Comparison of ENCODE assay signal across 17 cellular contexts in genomic region chr1:100308777-100309176, GRCh38. TPM values are rescaled to one million over a fixed set of nuclear protein-coding genes. Genes with fewer than 3 reads are reported as not detected.
DNase-seq lines count a peak whose midpoint lies in the region; ATAC-seq and TF ChIP-seq lines count a peak whose summit lies in the region.
"Had no signal": no experiment of that assay in that cellular context is flagged by ENCODE, and none has a peak within 500 bp of the region (broad histone marks: within the 10 kb centered on the region; RNA-seq: fewer than 3 reads in every experiment).

No MANE protein-coding gene starts in this region.

- H3K4me1 ChIP-seq in stomach, result no peaks in the 10 kb centered on the region
- H3K4me1 ChIP-seq: esophagus squamous epithelium, lower lobe of right lung had no signal

- 66 to 76% (median 74%) methylated on average over 2 of the region's 2 CpGs for WGBS in stomach, 5 donors

- no peaks in the 10 kb centered on the region for H3K9me3 ChIP-seq in stomach
- H3K9me3 ChIP-seq: esophagus squamous epithelium, lower lobe of right lung had no signal

- H3K4me3 ChIP-seq in fibroblast of the aortic adventitia (ENCODE audit: low read depth, low read length) (no peak overlapping the region), stomach (no peak overlapping the region)
- H3K4me3 ChIP-seq: esophagus squamous epithelium, lower lobe of right lung had no signal

- H3K27me3 ChIP-seq in stomach, result no peaks in the 10 kb centered on the region
- H3K27me3 ChIP-seq: esophagus squamous epithelium had no signal

- no peak for TF ChIP-seq EP300 in stomach (IDR thresholded peaks at IDR 0.05)

- no peaks in the 10 kb centered on the region for H3K36me3 ChIP-seq in stomach
- H3K36me3 ChIP-seq: esophagus squamous epithelium, lower lobe of right lung had no signal

- no peaks in the 10 kb centered on the region for H3K9me3 Mint-ChIP-seq in HFFc6

- TF ChIP-seq POLR2A in stomach (IDR thresholded peaks at IDR 0.05), result no peak

- intact Hi-C loops in stomach (cut with DNase I; ENCODE audit: low total_unique reads), result no loop called here

- H3K4me3 Mint-ChIP-seq in HFFc6, result no peak overlapping the region
- H3K4me3 Mint-ChIP-seq: activated naive CD8-positive, alpha-beta T cell; stimulated activated naive CD8-positive, alpha-beta T cell treated with anti-CD3 and anti-CD28 coated beads, Interleukin-15, Interleukin-2, amounts not matched to agents 100 ng/mL and 50 ng/mL, for 24 hours had no signal

- TF ChIP-seq CTCF in HFFc6 (IDR thresholded peaks at IDR 0.05) (no peak), fibroblast of the aortic adventitia (IDR thresholded peaks at IDR 0.05; ENCODE audit: insufficient read depth, low read length) (no peak), stomach (IDR thresholded peaks at IDR 0.05) (no peak)

- H3K4me1 Mint-ChIP-seq in HFFc6 (ENCODE audit: low read depth), result peaks cover 12% of the 10 kb centered on the region

- H3K27ac ChIP-seq in stomach, result no peak overlapping the region
- H3K27ac ChIP-seq: esophagus squamous epithelium, lower lobe of right lung had no signal

- H3K27ac Mint-ChIP-seq in HFFc6, result no peak overlapping the region
- H3K27ac Mint-ChIP-seq: activated naive CD8-positive, alpha-beta T cell; stimulated activated naive CD8-positive, alpha-beta T cell treated with anti-CD3 and anti-CD28 coated beads, Interleukin-15, Interleukin-2, amounts not matched to agents 100 ng/mL and 50 ng/mL, for 24 hours had no signal

- ATAC-seq in GM21423 (IDR thresholded peaks at IDR 0.05; ENCODE audit: unreplicated experiment), result no peak
- ATAC-seq: lower lobe of right lung had no signal

- DNase-seq in GM03348 (ENCODE audit: low spot score), result peak; percentile 52
- DNase-seq in HFFc6, result peak; percentile 18
- peak; percentile 69 for DNase-seq in RKO (ENCODE audit: low spot score)
- DNase-seq in fibroblast of the aortic adventitia (ENCODE audit: low read depth), result peak; percentile 62
- no peak for DNase-seq in NK-92 treated with Interleukin-12 subunit alpha and Interleukin-12 subunit beta, amount 100 ng/mL, for 24 hours (lab: John Stamatoyannopoulos, UW)
- no peak for DNase-seq in stomach
- DNase-seq in SKM-1 (lab: John Stamatoyannopoulos, UW; ENCODE audit: unreplicated experiment), result no peak
- DNase-seq: C1 segment of cervical spinal cord, DMS79 treated with DMSO at 0.1 percent for 48 hours, esophagus squamous epithelium, Karpas-422, lower lobe of right lung, NCI-H1930, NCI-H526 treated with DMSO at 0.1 percent for 48 hours had no signal

- no peaks in the 10 kb centered on the region for H3K36me3 Mint-ChIP-seq in HFFc6 (ENCODE audit: low read depth)
- H3K36me3 Mint-ChIP-seq: activated naive CD8-positive, alpha-beta T cell had no signal

- peaks cover 7% of the 10 kb centered on the region for H3K27me3 Mint-ChIP-seq in HFFc6 (ENCODE audit: insufficient read depth)
- H3K27me3 Mint-ChIP-seq: activated naive CD8-positive, alpha-beta T cell; stimulated activated naive CD8-positive, alpha-beta T cell treated with anti-CD3 and anti-CD28 coated beads, Interleukin-15, Interleukin-2, amounts not matched to agents 100 ng/mL and 50 ng/mL, for 24 hours had no signal

RNA-seq across cellular contexts. Expression of gene RTCA, which starts 42.8 kb away (rescaled TPM):
- total RNA-seq in HFFc6 (2021; fragmentation: NEBNext Ultra II Directional; extraction: Animal tissue kit (Norgen Biotek cat#: 25700)), result 10 to 100 TPM; 47.4 to 55.7 (median 53.2) TPM
- total RNA-seq in fibroblast of the aortic adventitia (ENCODE audit: low replicate concordance) (43.2 and 118 TPM in 2 replicates), stomach (10 to 100 TPM; 16.5 to 51.9 (median 19.8) TPM)
- 10 to 100 TPM; 22.1 to 29.6 (median 22.6) TPM for polyA plus RNA-seq in stomach

RNA-seq across cellular contexts. Expression of gene CDC14A, which starts 43.5 kb away (rescaled TPM):
- 1 to 10 TPM; 2.4 to 5.1 (median 3.0) TPM for total RNA-seq in HFFc6 (2021; fragmentation: NEBNext Ultra II Directional; extraction: Animal tissue kit (Norgen Biotek cat#: 25700))
- 5.0 and 6.3 TPM in 2 replicates for total RNA-seq in fibroblast of the aortic adventitia (ENCODE audit: low replicate concordance)
- total RNA-seq in stomach, result 10 to 100 TPM in 4 of 5 donors, 1 to 10 TPM in 1; 9.4 to 31.0 (median 27.2) TPM
- 1 to 10 TPM; 2.1 to 6.0 (median 3.7) TPM for polyA plus RNA-seq in stomach

RNA-seq across cellular contexts. Expression of gene DBT, which starts 59.1 kb away (rescaled TPM):
- 10 to 100 TPM in 3 of 6 experiments, 1 to 10 TPM in 3; 8.6 to 12.3 (median 10.2) TPM for total RNA-seq in HFFc6 (2021; fragmentation: NEBNext Ultra II Directional; extraction: Animal tissue kit (Norgen Biotek cat#: 25700))
- 7.7 and 10.8 TPM in 2 replicates for total RNA-seq in fibroblast of the aortic adventitia (ENCODE audit: low replicate concordance)
- total RNA-seq in stomach, result 10 to 100 TPM in 2 of 5 donors, 1 to 10 TPM in 2, under 1 TPM in 1; 0.87 to 22.3 (median 7.7) TPM
- polyA plus RNA-seq in stomach, result 1 to 10 TPM; 4.5 to 6.1 (median 5.8) TPM

Comparison
In these comparisons a context has a peak if more than half of its experiments do, and no peak if none do; other contexts are left out.
1. DNase-seq: peak in GM03348 (single experiment), HFFc6 (single experiment), RKO (single experiment) and fibroblast of the aortic adventitia (single experiment); none in NK-92 treated with Interleukin-12 subunit alpha and Interleukin-12 subunit beta, amount 100 ng/mL, for 24 hours (single experiment), stomach (single experiment) and SKM-1 (single experiment).